Comparison of ENCODE assay signal across 19 cellular contexts in genomic region chr2:207264310-207264709, GRCh38.
"Had no signal": no experiment of that assay in that cellular context is flagged by ENCODE, and none has a peak within 500 bp of the region (broad histone marks: within the 10 kb centered on the region; RNA-seq: fewer than 3 reads in every experiment).

No MANE protein-coding gene starts in this region.

- H3K27ac ChIP-seq: epithelial cell of prostate, gastrocnemius medialis, left lung, parathyroid adenoma, stomach, thoracic aorta had no signal

- H3K27me3 ChIP-seq: esophagus muscularis mucosa, gastrocnemius medialis, left lung, stomach had no signal

- H3K4me1 ChIP-seq: parathyroid adenoma had no signal

- ATAC-seq: gastrocnemius medialis, left lung had no signal

- H3K9me3 ChIP-seq: esophagus muscularis mucosa, gastrocnemius medialis, left lung, prostate gland, stomach, thoracic aorta had no signal

- DNase-seq: effector memory CD4-positive, alpha-beta T cell; gastrocnemius medialis; islet precursor cell; left lung; mesenchymal stem cell; naive B cell; occipital lobe; retina; small intestine; stimulated activated CD4-positive, alpha-beta T cell treated with anti-CD3 and anti-CD28 coated beads, Interleukin-12 subunit alpha, Interleukin-12 subunit beta, amount 100 ng/mL, for 4 hours; stimulated activated naive CD4-positive, alpha-beta T cell; stomach; trophoblast cell had no signal

- H3K4me3 ChIP-seq: esophagus muscularis mucosa, gastrocnemius medialis, left lung, lung, prostate gland, stomach, thoracic aorta had no signal

- H3K36me3 ChIP-seq: esophagus muscularis mucosa, gastrocnemius medialis, left lung, prostate gland, stomach, thoracic aorta had no signal
